ENCODE assay signal across 27 cellular contexts in the genomic region with DNA sequence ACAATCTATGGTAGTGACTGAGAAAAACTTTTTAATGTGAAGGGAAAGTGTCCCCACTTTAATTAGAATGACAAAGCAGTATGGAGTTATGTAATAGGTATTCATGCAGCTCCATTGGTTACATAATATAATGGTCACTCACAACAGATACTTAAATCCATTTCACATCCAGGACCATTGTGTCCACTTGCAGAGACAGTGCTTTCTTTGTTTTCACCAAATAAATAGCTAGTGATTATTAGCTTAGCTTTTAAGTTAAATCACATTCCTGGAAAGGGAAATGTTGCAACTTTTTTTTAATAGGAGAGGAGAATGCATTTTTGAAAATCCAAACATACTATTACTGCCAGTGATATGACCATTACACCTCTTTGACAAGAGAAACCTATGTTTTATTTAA. TPM values are rescaled to one million over a fixed set of nuclear protein-coding genes. Genes with fewer than 3 reads are reported as not detected.
DNase-seq lines count a peak whose midpoint lies in the region; TF ChIP-seq lines count a peak whose summit lies in the region.
"Had no signal": no experiment of that assay in that cellular context is flagged by ENCODE, and none has a peak within 500 bp of the region (broad histone marks: within the 10 kb centered on the region; RNA-seq: fewer than 3 reads in every experiment).

No MANE protein-coding gene starts in this region.

- H3K9me3 ChIP-seq in esophagus muscularis mucosa (no peaks in the 10 kb centered on the region), transverse colon (no peaks in the 10 kb centered on the region), Karpas-422 (ENCODE audit: low read length) (no peaks in the 10 kb centered on the region)
- H3K9me3 ChIP-seq: BE2C, mucosa of descending colon, Peyer's patch, thyroid gland had no signal

- H4K20me1 ChIP-seq in Karpas-422 (ENCODE audit: insufficient read depth, low read depth, low read length), result no peaks in the 10 kb centered on the region

- no peak overlapping the region for H2AFZ ChIP-seq in Karpas-422 (ENCODE audit: low read length)

- no peaks in the 10 kb centered on the region for H3K27me3 Mint-ChIP-seq in osteocyte (ENCODE audit: unreplicated experiment)
- H3K27me3 Mint-ChIP-seq: activated CD4-positive, alpha-beta memory T cell treated with anti-CD3 and anti-CD28 coated beads, Interleukin-2, amount 10 ng/mL, durations not matched to agents 7 days and 5 days; activated naive CD8-positive, alpha-beta T cell treated with anti-CD3 and anti-CD28 coated beads for 36 hours; central memory CD8-positive, alpha-beta T cell; progenitor cell of endocrine pancreas; stimulated activated memory B cell treated with anti-CD40 and anti-IgM and Interleukin-4, amounts not matched to agents 10 μg/mL and 1 μg/mL and 100 μg/mL, for 72 hours had no signal

- TF ChIP-seq EP300 in esophagus muscularis mucosa (IDR thresholded peaks at IDR 0.05), result no peak
- no peak for TF ChIP-seq EP300 in transverse colon (IDR thresholded peaks at IDR 0.05; ENCODE audit: low read depth)

- no peak for TF ChIP-seq CTCF in esophagus muscularis mucosa (IDR thresholded peaks at IDR 0.05)
- no peak for TF ChIP-seq CTCF in osteocyte (IDR thresholded peaks at IDR 0.05)
- TF ChIP-seq CTCF in transverse colon (IDR thresholded peaks at IDR 0.05), result no peak
- TF ChIP-seq CTCF in GM13977 (IDR thresholded peaks at IDR 0.05; ENCODE audit: extremely low read depth, insufficient read depth, missing control alignments), result no peak

- H3K79me2 ChIP-seq in Karpas-422 (ENCODE audit: low read length), result no peaks in the 10 kb centered on the region

- DNase-seq in NCI-H2227 (lab: John Stamatoyannopoulos, UW; ENCODE audit: unreplicated experiment) (peak; percentile 7), NCI-H2227 treated with DMSO at 0.1 percent for 48 hours (lab: John Stamatoyannopoulos, UW) (no peak), esophagus muscularis mucosa (ENCODE audit: extremely low spot score) (no peak), osteocyte (ENCODE audit: extremely low spot score, unreplicated experiment) (no peak), transverse colon (no peak), GM13977 (ENCODE audit: low spot score) (no peak), Karpas-422 (no peak)
- no peak for DNase-seq in activated naive CD4-positive, alpha-beta T cell treated with anti-CD3 and anti-CD28 coated beads, Interleukin-2, amount 50 U/mL, for 16 hours
- DNase-seq: activated CD4-positive, alpha-beta memory T cell treated with anti-CD3 and anti-CD28 coated beads, Interleukin-2, amount 10 ng/mL, durations not matched to agents 7 days and 5 days; activated naive CD8-positive, alpha-beta T cell treated with anti-CD3 and anti-CD28 coated beads for 36 hours; BE2C; effector CD8-positive, alpha-beta T cell; foreskin fibroblast; GDM1; mucosa of descending colon; NCI-H146; NCI-H524 treated with DMSO at 0.1 percent for 48 hours; NK-92 treated with Interleukin-12 subunit alpha and Interleukin-12 subunit beta, amount 100 ng/mL, for 24 hours; Peyer's patch; T-helper 1 cell; thyroid gland had no signal

- H3K36me3 Mint-ChIP-seq in osteocyte (ENCODE audit: unreplicated experiment), result peaks cover 19% of the 10 kb centered on the region
- H3K36me3 Mint-ChIP-seq: activated naive CD8-positive, alpha-beta T cell treated with anti-CD3 and anti-CD28 coated beads for 36 hours; stimulated activated memory B cell treated with anti-CD40 and anti-IgM and Interleukin-4, amounts not matched to agents 10 μg/mL and 1 μg/mL and 100 μg/mL, for 72 hours had no signal

- no peaks in the 10 kb centered on the region for H3K9me3 Mint-ChIP-seq in osteocyte (ENCODE audit: unreplicated experiment)
- H3K9me3 Mint-ChIP-seq: activated CD4-positive, alpha-beta memory T cell treated with anti-CD3 and anti-CD28 coated beads, Interleukin-2, amount 10 ng/mL, durations not matched to agents 7 days and 5 days; activated naive CD8-positive, alpha-beta T cell treated with anti-CD3 and anti-CD28 coated beads for 36 hours; central memory CD8-positive, alpha-beta T cell; neural crest cell; stimulated activated memory B cell treated with anti-CD40 and anti-IgM and Interleukin-4, amounts not matched to agents 10 μg/mL and 1 μg/mL and 100 μg/mL, for 72 hours had no signal

- no peak overlapping the region for H3K9ac ChIP-seq in Karpas-422 (ENCODE audit: low read length)

- H3K27ac Mint-ChIP-seq in osteocyte (ENCODE audit: unreplicated experiment), result peak overlapping the region; percentile 29
- H3K27ac Mint-ChIP-seq: activated CD4-positive, alpha-beta memory T cell treated with anti-CD3 and anti-CD28 coated beads, Interleukin-2, amount 10 ng/mL, durations not matched to agents 7 days and 5 days; activated naive CD8-positive, alpha-beta T cell treated with anti-CD3 and anti-CD28 coated beads for 36 hours; progenitor cell of endocrine pancreas; stimulated activated memory B cell treated with anti-CD40 and anti-IgM and Interleukin-4, amounts not matched to agents 10 μg/mL and 1 μg/mL and 100 μg/mL, for 72 hours had no signal

- H3K36me3 ChIP-seq in esophagus muscularis mucosa (no peaks in the 10 kb centered on the region), transverse colon (no peaks in the 10 kb centered on the region), Karpas-422 (ENCODE audit: insufficient read depth, low read length) (no peaks in the 10 kb centered on the region)
- H3K36me3 ChIP-seq: BE2C, Peyer's patch, thyroid gland had no signal

- in situ Hi-C loops in transverse colon (cut with MboI; ENCODE audit: low pct_ligation_motif_present in 1 of 4, low pct_unique_long_range_greater_than_20kb in 1 of 4, low sequenced_read_pairs in 3 of 4) (no loop called here), GM13977 (cut with MboI; ENCODE audit: low pct_unique_long_range_greater_than_20kb, low sequenced_read_pairs, unreplicated experiment) (no loop called here)

- H3K27ac ChIP-seq in esophagus muscularis mucosa (replicated peaks in 1 of 4), result peak overlapping the region; percentile 13 to 54 (median 30)
- peak overlapping the region in 3 of 4 donors; percentile 17 to 19 (median 18) for H3K27ac ChIP-seq in transverse colon
- H3K27ac ChIP-seq in Karpas-422 (ENCODE audit: low read length), result no peak overlapping the region
- H3K27ac ChIP-seq: 22Rv1, Peyer's patch, thyroid gland had no signal

- no peak for TF ChIP-seq POLR2A in esophagus muscularis mucosa (IDR thresholded peaks at IDR 0.05; ENCODE audit: low read depth)
- no peak for TF ChIP-seq POLR2A in transverse colon (IDR thresholded peaks at IDR 0.05)

- no peaks in the 10 kb centered on the region for H3K9me2 ChIP-seq in Karpas-422 (replicated peaks; ENCODE audit: insufficient read depth, low read length)

- intact Hi-C loops in esophagus muscularis mucosa (cut with DNase I), result no loop called here
- intact Hi-C loops in transverse colon (cut with DNase I; ENCODE audit: low total_unique reads), result no loop called here

- H3K4me2 ChIP-seq in Karpas-422 (ENCODE audit: low read depth, low read length, poor library complexity, severe bottlenecking), result no peak overlapping the region
- H3K4me2 ChIP-seq: smooth muscle cell had no signal

- no peak overlapping the region for H3K4me3 Mint-ChIP-seq in osteocyte (ENCODE audit: unreplicated experiment)
- H3K4me3 Mint-ChIP-seq: activated CD4-positive, alpha-beta memory T cell treated with anti-CD3 and anti-CD28 coated beads, Interleukin-2, amount 10 ng/mL, durations not matched to agents 7 days and 5 days; activated naive CD8-positive, alpha-beta T cell treated with anti-CD3 and anti-CD28 coated beads for 36 hours; central memory CD8-positive, alpha-beta T cell; neural crest cell; stimulated activated memory B cell treated with anti-CD40 and anti-IgM and Interleukin-4, amounts not matched to agents 10 μg/mL and 1 μg/mL and 100 μg/mL, for 72 hours had no signal

- no peak overlapping the region for H3K4me3 ChIP-seq in esophagus muscularis mucosa
- H3K4me3 ChIP-seq in transverse colon, result no peak overlapping the region
- no peak overlapping the region for H3K4me3 ChIP-seq in Karpas-422 (ENCODE audit: low read length)
- H3K4me3 ChIP-seq: mucosa of descending colon, Peyer's patch, smooth muscle cell, thyroid gland had no signal

- peaks cover 62% of the 10 kb centered on the region for H3K4me1 Mint-ChIP-seq in osteocyte (ENCODE audit: unreplicated experiment)
- H3K4me1 Mint-ChIP-seq: activated CD4-positive, alpha-beta memory T cell treated with anti-CD3 and anti-CD28 coated beads, Interleukin-2, amount 10 ng/mL, durations not matched to agents 7 days and 5 days; activated naive CD8-positive, alpha-beta T cell treated with anti-CD3 and anti-CD28 coated beads for 36 hours; central memory CD8-positive, alpha-beta T cell; stimulated activated memory B cell treated with anti-CD40 and anti-IgM and Interleukin-4, amounts not matched to agents 10 μg/mL and 1 μg/mL and 100 μg/mL, for 72 hours had no signal

- no peaks in the 10 kb centered on the region for H3K27me3 ChIP-seq in esophagus muscularis mucosa
- H3K27me3 ChIP-seq in transverse colon, result no peaks in the 10 kb centered on the region
- H3K27me3 ChIP-seq in Karpas-422 (ENCODE audit: low read length), result no peaks in the 10 kb centered on the region
- H3K27me3 ChIP-seq: BE2C, Peyer's patch, thyroid gland had no signal

- H3K4me1 ChIP-seq in esophagus muscularis mucosa (peaks cover 17 to 82% (median 72%) of the 10 kb centered on the region in 4 donors), transverse colon (peaks cover 0 to 23% (median 1%) of the 10 kb centered on the region in 4 donors), Karpas-422 (ENCODE audit: low read length) (no peaks in the 10 kb centered on the region)
- H3K4me1 ChIP-seq: thyroid gland had no signal

RNA-seq across cellular contexts. Expression of gene RGL1, which starts 22.9 kb away (rescaled TPM):
- total RNA-seq in esophagus muscularis mucosa, result 10 to 100 TPM; 31.5 to 51.5 (median 37.5) TPM
- 68.1 and 69.4 TPM in 2 replicates for total RNA-seq in osteocyte
- total RNA-seq in transverse colon, result 10 to 100 TPM; 12.1 to 13.8 (median 13.0) TPM
- total RNA-seq in Karpas-422 (2014; rRNA removed; shearing (Covaris generic); ENCODE audit: low replicate concordance), result 1.0 TPM in 2 replicates
